ENCODE assay signal across 9 cellular contexts in genomic region chr1:23837905-23838304, GRCh38. TPM values are rescaled to one million over a fixed set of nuclear protein-coding genes. Genes with fewer than 3 reads are reported as not detected.
A peak's percentile ranks its signal among the peaks of the same experiment; 100 is the strongest.
DNase-seq lines count a peak whose midpoint lies in the region; ATAC-seq and TF ChIP-seq lines count a peak whose summit lies in the region.
"Had no signal": no experiment of that assay in that cellular context is flagged by ENCODE, and none has a peak within 500 bp of the region (broad histone marks: within the 10 kb centered on the region; RNA-seq: fewer than 3 reads in every experiment).

No MANE protein-coding gene starts in this region.

- H4K20me1 ChIP-seq in DND-41 (ENCODE audit: insufficient read depth, low read length) (no peaks in the 10 kb centered on the region), OCI-LY3 (ENCODE audit: insufficient read depth, low read length) (no peaks in the 10 kb centered on the region), neural cell (ENCODE audit: insufficient read depth) (no peaks in the 10 kb centered on the region)

- no peaks in the 10 kb centered on the region for H3K9me3 Mint-ChIP-seq in effector memory CD8-positive, alpha-beta T cell

- TF ChIP-seq EP300 in neural cell (conservative IDR thresholded peaks at IDR 0.05; ENCODE audit: poor library complexity, severe bottlenecking): no peak

- H2AFZ ChIP-seq in DND-41 (ENCODE audit: low read depth, low read length) (peak overlapping the region; percentile 77), OCI-LY3 (ENCODE audit: low read depth, low read length) (peak overlapping the region; percentile 66), neural cell (ENCODE audit: low read depth, low read length) (no peak overlapping the region)

- TF ChIP-seq RAD21 in neural cell (conservative IDR thresholded peaks at IDR 0.05): no peak

- H3K27me3 ChIP-seq in DND-41 (ENCODE audit: insufficient read depth, low read length, poor library complexity): peaks cover 2% of the 10 kb centered on the region
- H3K27me3 ChIP-seq in OCI-LY3 (ENCODE audit: low read depth, low read length): no peaks in the 10 kb centered on the region
- peaks cover 23% of the 10 kb centered on the region for H3K27me3 ChIP-seq in neural cell (ENCODE audit: insufficient read depth, low read depth, low read length)

- peaks cover 6 to 7% of the 10 kb centered on the region in 2 donors for H3K27me3 Mint-ChIP-seq in effector memory CD8-positive, alpha-beta T cell

- H3K36me3 Mint-ChIP-seq in effector memory CD8-positive, alpha-beta T cell (ENCODE audit: insufficient read depth): peaks cover 5% of the 10 kb centered on the region

- peaks cover 14% of the 10 kb centered on the region for H3K4me1 ChIP-seq in DND-41 (ENCODE audit: insufficient read depth, low read length)
- peaks cover 15% of the 10 kb centered on the region for H3K4me1 ChIP-seq in OCI-LY3 (ENCODE audit: low read length)

- peak overlapping the region; percentile 72 to 76 for H3K4me3 Mint-ChIP-seq in effector memory CD8-positive, alpha-beta T cell

- H3K9me3 ChIP-seq in DND-41 (ENCODE audit: insufficient read depth, low read length, severe bottlenecking) (no peaks in the 10 kb centered on the region), OCI-LY3 (ENCODE audit: insufficient read depth, low read length) (no peaks in the 10 kb centered on the region), neural cell (ENCODE audit: low read length) (no peaks in the 10 kb centered on the region)
- H3K9me3 ChIP-seq: gastroesophageal sphincter had no signal

- H3K36me3 ChIP-seq in DND-41 (ENCODE audit: insufficient read depth, low read length) (no peaks in the 10 kb centered on the region), OCI-LY3 (replicated peaks; ENCODE audit: low read depth, low read length) (no peaks in the 10 kb centered on the region), neural cell (ENCODE audit: insufficient read depth, low read length) (no peaks in the 10 kb centered on the region)
- H3K36me3 ChIP-seq: gastroesophageal sphincter had no signal

- no peaks in the 10 kb centered on the region for H3K9me2 ChIP-seq in neural cell (ENCODE audit: insufficient read depth, low read length)

- DNase-seq in DND-41 (no peak), nucleus accumbens (lab: John Stamatoyannopoulos, UW) (no peak), NCI-H510A (lab: John Stamatoyannopoulos, UW) (no peak)
- peak in 1 of 3 experiments; percentile 7 for DNase-seq in effector memory CD8-positive, alpha-beta T cell

- no peaks in the 10 kb centered on the region for H3F3A ChIP-seq in neural cell (ENCODE audit: insufficient read depth, low read length, poor library complexity, severe bottlenecking)

- H3K4me2 ChIP-seq in DND-41 (ENCODE audit: insufficient read depth, low read length): peak overlapping the region; percentile 72
- peak overlapping the region; percentile 89 for H3K4me2 ChIP-seq in OCI-LY3 (ENCODE audit: low read length)
- no peak overlapping the region for H3K4me2 ChIP-seq in neural cell (ENCODE audit: low read length)

- no peak for ATAC-seq in DND-41 (ENCODE audit: insufficient read depth, low read depth)
- no peak for ATAC-seq in effector memory CD8-positive, alpha-beta T cell (replicated peaks)
- no peak for ATAC-seq in HG03442 (IDR thresholded peaks at IDR 0.05; ENCODE audit: unreplicated experiment)
- no peak for ATAC-seq in HG02642 (IDR thresholded peaks at IDR 0.05; ENCODE audit: poor library complexity, unreplicated experiment)

- H3K9ac ChIP-seq in DND-41 (ENCODE audit: low read depth, low read length) (peak overlapping the region; percentile 36), OCI-LY3 (ENCODE audit: low read length) (peak overlapping the region; percentile 30; the same call in 1 of the 2 replicates), neural cell (ENCODE audit: low read length) (no peak overlapping the region)

- H3K4me3 ChIP-seq in DND-41 (ENCODE audit: low read depth in 1 of 2, low read length in 2 of 2): peak overlapping the region in 1 of 2 experiments; percentile 46; a peak in 2 of 4 replicates
- H3K4me3 ChIP-seq in OCI-LY3 (ENCODE audit: low read length): peak overlapping the region; percentile 71
- peak overlapping the region; percentile 44 for H3K4me3 ChIP-seq in neural cell (ENCODE audit: low read length)

- H3K4me1 Mint-ChIP-seq in effector memory CD8-positive, alpha-beta T cell (ENCODE audit: low read depth in 2 of 2): peaks cover 7 to 11% of the 10 kb centered on the region in 2 donors

- TF ChIP-seq CTCF in DND-41 (IDR thresholded peaks at IDR 0.05; ENCODE audit: borderline replicate concordance, extremely low read depth, low read length, poor library complexity, severe bottlenecking) (no peak), OCI-LY3 (IDR thresholded peaks at IDR 0.05; ENCODE audit: low read depth, low read length) (no peak), neural cell (IDR thresholded peaks at IDR 0.05; ENCODE audit: poor library complexity, severe bottlenecking) (no peak)

- H3K79me2 ChIP-seq in DND-41 (ENCODE audit: insufficient read depth, low read length): no peaks in the 10 kb centered on the region
- no peaks in the 10 kb centered on the region for H3K79me2 ChIP-seq in OCI-LY3 (ENCODE audit: low read length)
- H3K79me2 ChIP-seq in neural cell (replicated peaks; ENCODE audit: insufficient read depth, low read length): no peaks in the 10 kb centered on the region

- no peak overlapping the region for H3K27ac ChIP-seq in DND-41 (ENCODE audit: low read length)
- no peak overlapping the region for H3K27ac ChIP-seq in OCI-LY3 (ENCODE audit: low read length)
- no peak overlapping the region for H3K27ac ChIP-seq in neural cell (ENCODE audit: low read length)
- H3K27ac ChIP-seq: gastroesophageal sphincter had no signal

- H3K27ac Mint-ChIP-seq in effector memory CD8-positive, alpha-beta T cell: no peak overlapping the region

TF ChIP-seq in neural cell, 6 proteins besides CTCF, POLR2A, EP300 and RAD21:
- TF ChIP-seq MXI1 (conservative IDR thresholded peaks at IDR 0.05; ENCODE audit: poor library complexity, severe bottlenecking) (no peak), SMC3 (conservative IDR thresholded peaks at IDR 0.05; ENCODE audit: poor library complexity) (no peak), EZH2 (IDR thresholded peaks at IDR 0.05; ENCODE audit: borderline replicate concordance, insufficient read depth, low read length, poor library complexity, severe bottlenecking) (no peak), TAF1 (IDR thresholded peaks at IDR 0.05; ENCODE audit: low read depth) (no peak), REST (IDR thresholded peaks at IDR 0.05; ENCODE audit: borderline replicate concordance) (no peak)
TF ChIP-seq in neural cell: peak in this region for 0.

RNA-seq across cellular contexts. Expression of gene HMGCL, which starts 12.7 kb away (rescaled TPM):
- polyA plus RNA-seq in neural cell: 27.6 and 29.1 TPM in 2 replicates
- polyA minus RNA-seq in neural cell: 15.3 and 17.8 TPM in 2 replicates

RNA-seq across cellular contexts. Expression of gene FUCA1, which starts 30.2 kb away (rescaled TPM):
- polyA plus RNA-seq in neural cell: 38.5 and 50.6 TPM in 2 replicates
- polyA minus RNA-seq in neural cell: 44.1 and 45.5 TPM in 2 replicates

RNA-seq across cellular contexts. Expression of gene GALE, which starts 37.4 kb away (rescaled TPM):
- 109 and 130 TPM in 2 replicates for polyA plus RNA-seq in neural cell
- polyA minus RNA-seq in neural cell: 34.8 and 39.9 TPM in 2 replicates

RNA-seq across cellular contexts. Expression of gene LYPLA2, which starts 47.0 kb away (rescaled TPM):
- 107 and 119 TPM in 2 replicates for polyA plus RNA-seq in neural cell
- polyA minus RNA-seq in neural cell: 51.4 and 71.1 TPM in 2 replicates

RNA-seq across cellular contexts. Expression of gene PITHD1, which starts 59.7 kb away (rescaled TPM):
- polyA plus RNA-seq in neural cell: 242 and 267 TPM in 2 replicates
- polyA minus RNA-seq in neural cell: 85.0 and 91.9 TPM in 2 replicates
